7 cellular contexts compared by ENCODE assay signal in the genomic region with DNA sequence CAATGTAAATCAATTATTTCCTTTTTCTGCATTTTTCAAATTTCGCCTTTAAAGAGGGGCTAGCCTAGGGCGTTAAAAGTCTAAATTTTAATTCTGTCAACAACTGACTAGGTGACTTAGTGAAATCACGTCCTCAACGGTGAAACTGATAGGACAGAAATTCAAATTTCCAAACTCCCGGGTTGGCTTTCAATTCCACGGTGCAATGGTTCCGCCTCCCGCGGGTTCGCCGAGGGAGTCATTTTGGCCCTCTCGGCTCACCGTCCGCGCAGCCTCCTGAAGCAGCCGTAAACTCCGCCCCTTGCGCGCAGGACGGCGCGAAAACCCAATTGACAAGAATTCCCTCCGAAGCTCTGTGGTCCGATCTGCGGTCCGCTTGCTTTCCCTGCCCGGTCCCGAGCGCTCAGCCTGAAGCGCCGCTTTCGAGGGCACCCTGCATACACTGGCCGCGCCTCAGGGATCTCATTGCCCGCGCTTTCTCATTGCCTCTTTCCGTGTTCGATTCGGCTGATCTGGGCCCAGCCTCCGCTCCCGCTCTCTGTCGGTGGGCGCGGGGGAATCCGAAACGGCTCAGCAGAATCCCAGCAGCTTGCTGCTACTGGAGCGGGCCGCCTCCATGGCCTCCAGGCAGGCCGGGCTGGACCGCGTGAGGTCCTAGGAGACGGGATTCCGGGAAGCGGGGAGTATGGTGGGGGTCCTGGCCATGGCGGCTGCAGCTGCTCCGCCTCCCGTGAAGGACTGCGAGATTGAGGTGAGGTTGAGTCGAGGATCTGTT. TPM values are rescaled to one million over a fixed set of nuclear protein-coding genes. Genes with fewer than 3 reads are reported as not detected.
A peak's percentile ranks its signal among the peaks of the same experiment; 100 is the strongest.
DNase-seq lines count a peak whose midpoint lies in the region; ATAC-seq, FAIRE-seq and TF ChIP-seq lines count a peak whose summit lies in the region.

A gene with protein sequence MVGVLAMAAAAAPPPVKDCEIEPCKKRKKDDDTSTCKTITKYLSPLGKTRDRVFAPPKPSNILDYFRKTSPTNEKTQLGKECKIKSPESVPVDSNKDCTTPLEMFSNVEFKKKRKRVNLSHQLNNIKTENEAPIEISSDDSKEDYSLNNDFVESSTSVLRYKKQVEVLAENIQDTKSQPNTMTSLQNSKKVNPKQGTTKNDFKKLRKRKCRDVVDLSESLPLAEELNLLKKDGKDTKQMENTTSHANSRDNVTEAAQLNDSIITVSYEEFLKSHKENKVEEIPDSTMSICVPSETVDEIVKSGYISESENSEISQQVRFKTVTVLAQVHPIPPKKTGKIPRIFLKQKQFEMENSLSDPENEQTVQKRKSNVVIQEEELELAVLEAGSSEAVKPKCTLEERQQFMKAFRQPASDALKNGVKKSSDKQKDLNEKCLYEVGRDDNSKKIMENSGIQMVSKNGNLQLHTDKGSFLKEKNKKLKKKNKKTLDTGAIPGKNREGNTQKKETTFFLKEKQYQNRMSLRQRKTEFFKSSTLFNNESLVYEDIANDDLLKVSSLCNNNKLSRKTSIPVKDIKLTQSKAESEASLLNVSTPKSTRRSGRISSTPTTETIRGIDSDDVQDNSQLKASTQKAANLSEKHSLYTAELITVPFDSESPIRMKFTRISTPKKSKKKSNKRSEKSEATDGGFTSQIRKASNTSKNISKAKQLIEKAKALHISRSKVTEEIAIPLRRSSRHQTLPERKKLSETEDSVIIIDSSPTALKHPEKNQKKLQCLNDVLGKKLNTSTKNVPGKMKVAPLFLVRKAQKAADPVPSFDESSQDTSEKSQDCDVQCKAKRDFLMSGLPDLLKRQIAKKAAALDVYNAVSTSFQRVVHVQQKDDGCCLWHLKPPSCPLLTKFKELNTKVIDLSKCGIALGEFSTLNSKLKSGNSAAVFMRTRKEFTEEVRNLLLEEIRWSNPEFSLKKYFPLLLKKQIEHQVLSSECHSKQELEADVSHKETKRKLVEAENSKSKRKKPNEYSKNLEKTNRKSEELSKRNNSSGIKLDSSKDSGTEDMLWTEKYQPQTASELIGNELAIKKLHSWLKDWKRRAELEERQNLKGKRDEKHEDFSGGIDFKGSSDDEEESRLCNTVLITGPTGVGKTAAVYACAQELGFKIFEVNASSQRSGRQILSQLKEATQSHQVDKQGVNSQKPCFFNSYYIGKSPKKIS (N-terminal part only) (plus strand): TSS at position 304 of the 775 bp plus-strand sequence. CDS start 382 bp downstream, at position 686.

- peak; percentile 71 for TF ChIP-seq POLR2A in GM18505 (IDR thresholded peaks at IDR 0.05; ENCODE audit: borderline replicate concordance, extremely low read depth, insufficient read depth, insufficient read length)

- dilution Hi-C loops in keratinocyte (cut with MboI; ENCODE audit: extremely low pct_ligation_motif_present, low sequenced_read_pairs), result no loop called here

- no peaks in the 10 kb centered on the region for H3K36me3 ChIP-seq in keratinocyte (ENCODE audit: control insufficient read depth in 2 of 2, extremely low read depth in 1 of 2, insufficient read depth in 2 of 2, low read length in 2 of 2)

- peak within 1 kb of the TSS; percentile 66 to 95 (median 94) for H3K4me3 ChIP-seq in keratinocyte (ENCODE audit: control insufficient read depth in 2 of 3, extremely low read depth in 1 of 3, insufficient read depth in 2 of 3, low read depth in 1 of 3, low read length in 3 of 3)

- H3K27ac Mint-ChIP-seq in central memory CD8-positive, alpha-beta T cell (ENCODE audit: low read depth), result peak within 1 kb of the TSS; percentile 89

- no peak for TF ChIP-seq CTCF in keratinocyte (optimal IDR thresholded peaks at IDR 0.05 in 1 of 3, IDR thresholded peaks at IDR 0.05 in 1 of 3, conservative IDR thresholded peaks at IDR 0.05 in 1 of 3; ENCODE audit: extremely low read depth in 1 of 3, insufficient read depth in 2 of 3, low read length in 3 of 3)

- H3K9me3 ChIP-seq in keratinocyte (ENCODE audit: control insufficient read depth, low read depth, low read length), result no peaks in the 10 kb centered on the region

- no peaks in the 10 kb centered on the region for H3K9me1 ChIP-seq in keratinocyte (ENCODE audit: control insufficient read depth, extremely low read depth, insufficient read depth, low read length)

- peak; percentile 72 for ATAC-seq in GM18505 (IDR thresholded peaks at IDR 0.05; ENCODE audit: unreplicated experiment)
- ATAC-seq in HG03354 (IDR thresholded peaks at IDR 0.05; ENCODE audit: poor library complexity, severe bottlenecking, unreplicated experiment), result peak; percentile 76
- peak; percentile 94 for ATAC-seq in central memory CD8-positive, alpha-beta T cell (replicated peaks; ENCODE audit: extremely low read depth, poor library complexity, severe bottlenecking)

- DNase-seq in NCI-H460 (ENCODE audit: extremely low read depth, low read depth), result peak; percentile 86
- DNase-seq in activated CD4-positive, CD25-positive, alpha-beta regulatory T cell treated with anti-CD3 and anti-CD28 coated beads, Interleukin-2, amount 50 U/mL, for 16 hours (ENCODE audit: low read depth, low spot score), result peak; percentile 73
- DNase-seq in central memory CD8-positive, alpha-beta T cell (ENCODE audit: low spot score in 2 of 2), result peak; percentile 69 to 76
- no peak for DNase-seq in keratinocyte (ENCODE audit: low read depth, low spot score)
- DNase-seq in stimulated activated CD4-positive, alpha-beta T cell treated with anti-CD3 and anti-CD28 coated beads, Interleukin-12 subunit alpha, Interleukin-12 subunit beta, amount 100 ng/mL, for 4 hours, result peak; percentile 86

- no peaks in the 10 kb centered on the region for H3K27me3 ChIP-seq in keratinocyte (ENCODE audit: control insufficient read depth, extremely low read depth, insufficient read depth, low read length)

- peaks cover 29% of the 10 kb centered on the region for H3K4me1 Mint-ChIP-seq in central memory CD8-positive, alpha-beta T cell

- peak within 1 kb of the TSS; percentile 79 for H3K27ac ChIP-seq in keratinocyte (ENCODE audit: control insufficient read depth, insufficient read depth, low read length)

- H3K4me2 ChIP-seq in keratinocyte (ENCODE audit: control insufficient read depth, extremely low read depth, insufficient read depth, low read depth, low read length), result peak within 1 kb of the TSS; percentile 69

- peak within 1 kb of the TSS; percentile 95 for H3K9ac ChIP-seq in keratinocyte (ENCODE audit: control insufficient read depth, extremely low read depth, insufficient read depth, low read length)

- H4K20me1 ChIP-seq in keratinocyte (ENCODE audit: control insufficient read depth, extremely low read depth, insufficient read depth, low read length), result no peaks in the 10 kb centered on the region

- H3K36me3 Mint-ChIP-seq in central memory CD8-positive, alpha-beta T cell (ENCODE audit: insufficient read depth), result peaks cover 12% of the 10 kb centered on the region

- H3K27me3 Mint-ChIP-seq in central memory CD8-positive, alpha-beta T cell, result no peaks in the 10 kb centered on the region

- H3K4me1 ChIP-seq in keratinocyte (ENCODE audit: control insufficient read depth, extremely low read depth, insufficient read depth, low read length), result peaks cover 9% of the 10 kb centered on the region

- no peaks in the 10 kb centered on the region for H3K9me3 Mint-ChIP-seq in central memory CD8-positive, alpha-beta T cell

- H2AFZ ChIP-seq in keratinocyte (ENCODE audit: control insufficient read depth, low read length), result peak within 1 kb of the TSS; percentile 99

- peak within 1 kb of the TSS; percentile 96 for H3K4me3 Mint-ChIP-seq in central memory CD8-positive, alpha-beta T cell

- H3K79me2 ChIP-seq in keratinocyte (ENCODE audit: control insufficient read depth, insufficient read depth, low read length), result peaks cover 17% of the 10 kb centered on the region

- peak; percentile 55 for FAIRE-seq in keratinocyte (lab: Jason Lieb, UNC)

RNA-seq across cellular contexts. Expression of the gene that starts here (rescaled TPM):
- total RNA-seq in NCI-H460 (2014; rRNA removed; shearing (Covaris generic)), result 6.7 and 7.2 TPM in 2 replicates
- polyA plus RNA-seq in NCI-H460 (2014; cell fraction: nucleus; rRNA removed), result 11.9 and 12.2 TPM in 2 replicates
- 0.50 to 2.2 TPM (median 1.6 TPM) in 3 replicates for polyA plus RNA-seq in keratinocyte
- 0.41 TPM for polyA plus RNA-seq in keratinocyte (2011; ENCODE audit: low read depth)
- 0.40 and 0.63 TPM in 2 replicates for polyA plus RNA-seq in keratinocyte (2011; cell fraction: cytosol; rRNA removed)
- 1.2 and 1.7 TPM in 2 replicates for polyA plus RNA-seq in keratinocyte (2011; cell fraction: nucleus; rRNA removed)
- polyA plus RNA-seq in keratinocyte (2012; ENCODE audit: low replicate concordance), result 0.42 and 1.6 TPM in 2 replicates
- polyA minus RNA-seq in keratinocyte, result 0.13 to 3.0 TPM (median 0.36 TPM) in 3 replicates
- polyA minus RNA-seq in keratinocyte (2011; cell fraction: cytosol; rRNA and poly(A)+ RNA removed), result 0.77 TPM
- 1.5 and 2.3 TPM in 2 replicates for polyA minus RNA-seq in keratinocyte (2011; cell fraction: nucleus; rRNA and poly(A)+ RNA removed)
